7 cellular contexts compared by ENCODE assay signal in genomic region chr1:54499097-54500029, GRCh38. TPM values are rescaled to one million over a fixed set of nuclear protein-coding genes. Genes with fewer than 3 reads are reported as not detected.
DNase-seq lines count a peak whose midpoint lies in the region; ATAC-seq and TF ChIP-seq lines count a peak whose summit lies in the region.

No MANE protein-coding gene starts in this region.

- peak; percentile 73 to 77 for ATAC-seq in activated T-cell treated with anti-CD3 and anti-CD28 coated beads, Interleukin-2, amount 50 U/mL, for 72 hours (replicated peaks in 1 of 2)
- ATAC-seq in HG03280 (IDR thresholded peaks at IDR 0.05; ENCODE audit: unreplicated experiment) (no peak), HG03095 (IDR thresholded peaks at IDR 0.05; ENCODE audit: unreplicated experiment) (no peak)

- DNase-seq in Daoy (ENCODE audit: low read depth), result peak; percentile 59
- DNase-seq in MG63, result peak; percentile 26
- peak; percentile 38 to 39 for DNase-seq in activated T-cell treated with anti-CD3 and anti-CD28 coated beads, Interleukin-2, amount 50 U/mL, for 72 hours
- peak; percentile 42 for DNase-seq in glomerular visceral epithelial cell (ENCODE audit: extremely low spot score)
- no peak for DNase-seq in osteocyte (ENCODE audit: extremely low spot score, unreplicated experiment)

- no peak overlapping the region for H3K4me3 ChIP-seq in MG63

- no peaks in the 10 kb centered on the region for H3K27me3 ChIP-seq in MG63

- no peaks in the 10 kb centered on the region for H3K9me3 Mint-ChIP-seq in activated T-cell treated with anti-CD3 and anti-CD28 coated beads, Interleukin-2, amount 50 U/mL, for 72 hours
- no peaks in the 10 kb centered on the region for H3K9me3 Mint-ChIP-seq in osteocyte (ENCODE audit: unreplicated experiment)

- TF ChIP-seq CTCF in osteocyte (IDR thresholded peaks at IDR 0.05), result peak; percentile 60

- peaks cover 7% of the 10 kb centered on the region for H3K4me1 Mint-ChIP-seq in activated T-cell treated with anti-CD3 and anti-CD28 coated beads, Interleukin-2, amount 50 U/mL, for 72 hours (ENCODE audit: low read depth)
- H3K4me1 Mint-ChIP-seq in osteocyte (ENCODE audit: unreplicated experiment), result peaks cover 9% of the 10 kb centered on the region

- H3K4me3 Mint-ChIP-seq in activated T-cell treated with anti-CD3 and anti-CD28 coated beads, Interleukin-2, amount 50 U/mL, for 72 hours, result peak overlapping the region; percentile 64 to 80
- H3K4me3 Mint-ChIP-seq in osteocyte (ENCODE audit: unreplicated experiment), result peak overlapping the region; percentile 57

- H3K27me3 Mint-ChIP-seq in activated T-cell treated with anti-CD3 and anti-CD28 coated beads, Interleukin-2, amount 50 U/mL, for 72 hours (ENCODE audit: low read depth), result peaks cover 40% of the 10 kb centered on the region
- peaks cover 49% of the 10 kb centered on the region for H3K27me3 Mint-ChIP-seq in osteocyte (ENCODE audit: unreplicated experiment)

- H3K36me3 ChIP-seq in MG63, result no peaks in the 10 kb centered on the region

- H3K36me3 Mint-ChIP-seq in activated T-cell treated with anti-CD3 and anti-CD28 coated beads, Interleukin-2, amount 50 U/mL, for 72 hours (ENCODE audit: insufficient read depth in 2 of 2), result no peaks in the 10 kb centered on the region
- no peaks in the 10 kb centered on the region for H3K36me3 Mint-ChIP-seq in osteocyte (ENCODE audit: unreplicated experiment)

- H3K27ac Mint-ChIP-seq in activated T-cell treated with anti-CD3 and anti-CD28 coated beads, Interleukin-2, amount 50 U/mL, for 72 hours, result no peak overlapping the region
- no peak overlapping the region for H3K27ac Mint-ChIP-seq in osteocyte (ENCODE audit: unreplicated experiment)

- H3K9me3 ChIP-seq in MG63, result no peaks in the 10 kb centered on the region

RNA-seq across cellular contexts. Expression of gene ACOT11, which starts 48.7 kb away (rescaled TPM):
- 1.3 and 1.4 TPM in 2 replicates for total RNA-seq in Daoy (2014; rRNA removed; shearing (Covaris generic))
- total RNA-seq in MG63 (2014; rRNA removed; shearing (Covaris generic); ENCODE audit: low replicate concordance), result 1.4 and 2.5 TPM in 2 replicates
- total RNA-seq in activated T-cell treated with anti-CD3 and anti-CD28 coated beads, Interleukin-2, amount 50 U/mL, for 72 hours, result 1 to 10 TPM; 1.4 to 1.5 TPM
- 0.24 and 0.35 TPM in 2 replicates for total RNA-seq in osteocyte

Comparison
In these comparisons a context has a peak if more than half of its experiments do, and no peak if none do; other contexts are left out.
1. ATAC-seq: peak in activated T-cell treated with anti-CD3 and anti-CD28 coated beads, Interleukin-2, amount 50 U/mL, for 72 hours (2 of 2); none in HG03280 (single experiment) and HG03095 (single experiment).